Comparison of ENCODE assay signal across 17 cellular contexts in the genomic region with DNA sequence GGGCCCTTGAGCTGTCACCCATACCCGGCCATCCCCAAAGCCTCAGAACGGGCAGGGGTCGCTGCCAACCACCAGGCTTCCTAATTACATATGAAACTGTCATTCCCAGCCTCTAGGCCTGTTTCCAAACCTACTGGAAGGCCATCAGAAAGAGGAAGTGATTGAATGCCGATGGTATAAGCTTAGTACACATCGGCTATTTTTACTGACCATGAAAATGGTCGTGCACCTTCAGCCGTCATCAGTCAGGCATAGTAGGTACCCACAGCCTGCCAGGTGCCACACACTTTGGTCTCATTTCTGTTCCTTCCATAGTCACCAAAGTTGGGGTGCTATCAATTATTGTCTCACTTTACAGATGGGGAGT.
DNase-seq lines count a peak whose midpoint lies in the region; ATAC-seq and TF ChIP-seq lines count a peak whose summit lies in the region.
"Had no signal": no experiment of that assay in that cellular context is flagged by ENCODE, and none has a peak within 500 bp of the region (broad histone marks: within the 10 kb centered on the region; RNA-seq: fewer than 3 reads in every experiment).

No MANE protein-coding gene starts in this region.

- peaks cover 47 to 64% (median 56%) of the 10 kb centered on the region in 10 experiments for H3K4me1 ChIP-seq in BLaER1 treated with 17β-estradiol and CSF1 and Interleukin-3, amounts not matched to agents 10 nM and 100 nM
- H3K4me1 ChIP-seq in DND-41 (ENCODE audit: insufficient read depth, low read length): peaks cover 71% of the 10 kb centered on the region
- H3K4me1 ChIP-seq: HAP-1, parathyroid adenoma had no signal

- no peak overlapping the region for H2AFZ ChIP-seq in DND-41 (ENCODE audit: low read depth, low read length)
- H2AFZ ChIP-seq: parathyroid adenoma had no signal

- no peak overlapping the region for H3K4me3 ChIP-seq in BLaER1 treated with 17β-estradiol and CSF1 and Interleukin-3, amounts not matched to agents 10 nM and 100 nM
- H3K4me3 ChIP-seq in DND-41 (ENCODE audit: low read depth in 1 of 2, low read length in 2 of 2) (no peak overlapping the region), WERI-Rb-1 (ENCODE audit: low read depth, low read length) (no peak overlapping the region)
- H3K4me3 ChIP-seq: HAP-1 had no signal

- peaks cover 15% of the 10 kb centered on the region for H3K4me1 Mint-ChIP-seq in memory B cell

- peak overlapping the region; percentile 69 to 94 (median 84) for H3K4me2 ChIP-seq in BLaER1 treated with 17β-estradiol and CSF1 and Interleukin-3, amounts not matched to agents 10 nM and 100 nM
- H3K4me2 ChIP-seq in DND-41 (ENCODE audit: insufficient read depth, low read length): peak overlapping the region; percentile 50

- peaks cover 0 to 6% (median 0%) of the 10 kb centered on the region in 11 experiments; a peak in 3 of 22 replicates for H3K9me3 ChIP-seq in BLaER1 treated with 17β-estradiol and CSF1 and Interleukin-3, amounts not matched to agents 10 nM and 100 nM (replicated peaks in 1 of 11)
- H3K9me3 ChIP-seq in DND-41 (ENCODE audit: insufficient read depth, low read length, severe bottlenecking): no peaks in the 10 kb centered on the region
- H3K9me3 ChIP-seq in WERI-Rb-1 (ENCODE audit: severe bottlenecking): no peaks in the 10 kb centered on the region
- H3K9me3 ChIP-seq: HAP-1 had no signal

- H3K27me3 Mint-ChIP-seq in memory B cell: no peaks in the 10 kb centered on the region

- peaks cover 18% of the 10 kb centered on the region for H3K36me3 Mint-ChIP-seq in memory B cell

- H3K27ac Mint-ChIP-seq in memory B cell: peak overlapping the region; percentile 35

- peaks cover 85 to 100% (median 94%) of the 10 kb centered on the region in 11 experiments for H3K36me3 ChIP-seq in BLaER1 treated with 17β-estradiol and CSF1 and Interleukin-3, amounts not matched to agents 10 nM and 100 nM
- H3K36me3 ChIP-seq in DND-41 (ENCODE audit: insufficient read depth, low read length) (peaks cover 78% of the 10 kb centered on the region), WERI-Rb-1 (peaks cover 99% of the 10 kb centered on the region)

- peaks cover 17% of the 10 kb centered on the region for H3K79me2 ChIP-seq in DND-41 (ENCODE audit: insufficient read depth, low read length)
- H3K79me2 ChIP-seq: parathyroid adenoma had no signal

- H4K20me1 ChIP-seq in BLaER1 treated with 17β-estradiol and CSF1 and Interleukin-3, amounts not matched to agents 10 nM and 100 nM: peaks cover 0 to 79% (median 35%) of the 10 kb centered on the region in 11 experiments; a peak in 16 of 22 replicates
- H4K20me1 ChIP-seq in DND-41 (ENCODE audit: insufficient read depth, low read length): peaks cover 17% of the 10 kb centered on the region

- ATAC-seq in DND-41 (ENCODE audit: insufficient read depth, low read depth): no peak
- no peak for ATAC-seq in memory B cell (ENCODE audit: low read depth)
- no peak for ATAC-seq in HG03342 (IDR thresholded peaks at IDR 0.05; ENCODE audit: unreplicated experiment)

- H3K9ac ChIP-seq in BLaER1 treated with 17β-estradiol and CSF1 and Interleukin-3, amounts not matched to agents 10 nM and 100 nM: peak overlapping the region; percentile 13 to 82 (median 63); a peak in 16 of 22 replicates
- peak overlapping the region; percentile 49; the same call in 1 of the 2 replicates for H3K9ac ChIP-seq in DND-41 (ENCODE audit: low read depth, low read length)
- H3K9ac ChIP-seq: parathyroid adenoma had no signal

- DNase-seq in DND-41: no peak
- DNase-seq in WERI-Rb-1: no peak
- no peak for DNase-seq in memory B cell (ENCODE audit: low spot score in 2 of 2)
- no peak for DNase-seq in NCI-H524 treated with DMSO at 0.1 percent for 48 hours (lab: John Stamatoyannopoulos, UW)
- no peak for DNase-seq in NCI-H1436 treated with DMSO at 0.1 percent for 48 hours (lab: John Stamatoyannopoulos, UW)
- DNase-seq in NCI-H2227 (lab: John Stamatoyannopoulos, UW; ENCODE audit: unreplicated experiment): no peak
- DNase-seq: amygdala; kidney; midbrain; NCI-H1092 treated with DMSO at 0.1 percent for 48 hours; NCI-H2171 treated with DMSO at 0.1 percent for 48 hours; NK-92 treated with Interleukin-12 subunit alpha and Interleukin-12 subunit beta, amount 100 ng/mL, for 24 hours; small intestine had no signal

- H3K27ac ChIP-seq in BLaER1 treated with 17β-estradiol and CSF1 and Interleukin-3, amounts not matched to agents 10 nM and 100 nM: peak overlapping the region in 8 of 11 experiments; percentile 44 to 95 (median 83); a peak in 17 of 22 replicates
- H3K27ac ChIP-seq in DND-41 (ENCODE audit: low read length): peak overlapping the region; percentile 96
- H3K27ac ChIP-seq in WERI-Rb-1: peak overlapping the region; percentile 28; the same call in 1 of the 2 replicates
- H3K27ac ChIP-seq: parathyroid adenoma had no signal

- no peaks in the 10 kb centered on the region for H3K9me3 Mint-ChIP-seq in memory B cell

- TF ChIP-seq CTCF in DND-41 (IDR thresholded peaks at IDR 0.05; ENCODE audit: borderline replicate concordance, extremely low read depth, low read length, poor library complexity, severe bottlenecking): no peak
- no peak for TF ChIP-seq CTCF in WERI-Rb-1 (IDR thresholded peaks at IDR 0.05; ENCODE audit: low read depth, low read length)

- H3K27me3 ChIP-seq in BLaER1 treated with 17β-estradiol and CSF1 and Interleukin-3, amounts not matched to agents 10 nM and 100 nM: no peaks in the 10 kb centered on the region
- no peaks in the 10 kb centered on the region for H3K27me3 ChIP-seq in DND-41 (ENCODE audit: insufficient read depth, low read length, poor library complexity)
- H3K27me3 ChIP-seq in WERI-Rb-1 (ENCODE audit: insufficient read depth, low read depth, severe bottlenecking): no peaks in the 10 kb centered on the region

- H3K4me3 Mint-ChIP-seq in memory B cell: no peak overlapping the region

Comparison
In these comparisons a context has a peak if more than half of its experiments do, and no peak if none do; other contexts are left out.
1. H3K27ac ChIP-seq: peak in every context shown above with its lines; median percentile 96 in DND-41; 83 in BLaER1 treated with 17β-estradiol and CSF1 and Interleukin-3, amounts not matched to agents 10 nM and 100 nM; 28 in WERI-Rb-1.